In genomic region chr1:39393645-39394044, GRCh38 we compare ENCODE assay signal across 12 cellular contexts.
DNase-seq lines count a peak whose midpoint lies in the region; ATAC-seq, FAIRE-seq and TF ChIP-seq lines count a peak whose summit lies in the region.
"Had no signal": no experiment of that assay in that cellular context is flagged by ENCODE, and none has a peak within 500 bp of the region (broad histone marks: within the 10 kb centered on the region; RNA-seq: fewer than 3 reads in every experiment).

No MANE protein-coding gene starts in this region.

- H3K9me3 ChIP-seq in CD4-positive, alpha-beta memory T cell (ENCODE audit: control insufficient read depth in 1 of 2, low read length in 2 of 2), result no peaks in the 10 kb centered on the region
- no peaks in the 10 kb centered on the region for H3K9me3 ChIP-seq in HUES48 (ENCODE audit: control insufficient read depth, insufficient read depth, low read length)
- no peaks in the 10 kb centered on the region for H3K9me3 ChIP-seq in testis

- no peak for ATAC-seq in effector memory CD8-positive, alpha-beta T cell (replicated peaks)
- no peak for ATAC-seq in GM18858 (IDR thresholded peaks at IDR 0.05; ENCODE audit: unreplicated experiment)

- no peak overlapping the region for H3K27ac ChIP-seq in CD4-positive, alpha-beta memory T cell (ENCODE audit: low read depth, low read length)
- peak overlapping the region; percentile 14 for H3K27ac ChIP-seq in HUES48 (ENCODE audit: low read depth, low read length)
- H3K27ac ChIP-seq in testis, result no peak overlapping the region

- POLR2A ChIA-PET in CD4-positive, alpha-beta memory T cell (lab: Charles Lee; ENCODE audit: partially characterized antibody), result interaction anchor here (2.1 kb wide), 1 partner anchor 15 kb away, joined by 9 read pairs; no protein-coding TSS in a partner anchor

- peak overlapping the region in 5 of 8 donors; percentile 21 to 77 (median 46) for H3K4me3 Mint-ChIP-seq in CD4-positive, alpha-beta memory T cell
- peak overlapping the region; percentile 12 to 38 for H3K4me3 Mint-ChIP-seq in effector memory CD8-positive, alpha-beta T cell
- peak overlapping the region in 1 of 3 experiments; percentile 9 for H3K4me3 Mint-ChIP-seq in nephron

- H3K9ac ChIP-seq in HUES48 (ENCODE audit: low read depth, low read length), result no peak overlapping the region

- H3K36me3 Mint-ChIP-seq in CD4-positive, alpha-beta memory T cell, result peaks cover 29 to 52% of the 10 kb centered on the region in 2 donors
- H3K36me3 Mint-ChIP-seq in effector memory CD8-positive, alpha-beta T cell (ENCODE audit: insufficient read depth), result peaks cover 41% of the 10 kb centered on the region
- H3K36me3 Mint-ChIP-seq in nephron (ENCODE audit: low read depth), result peaks cover 18% of the 10 kb centered on the region

- CTCF ChIA-PET in CD4-positive, alpha-beta memory T cell (lab: Charles Lee; ENCODE audit: partially characterized antibody), result interaction anchor here (5.7 kb wide), 1 partner anchor 17 kb away, joined by 40 read pairs; no protein-coding TSS in a partner anchor

- DNase-seq in CD4-positive, alpha-beta memory T cell, result no peak
- DNase-seq in effector memory CD8-positive, alpha-beta T cell, result no peak
- DNase-seq in GM19239 (ENCODE audit: insufficient read length, low spot score), result no peak
- no peak for DNase-seq in testis
- DNase-seq: GDM1; NCI-H748 treated with DMSO at 0.1 percent for 48 hours; stimulated activated CD4-positive, alpha-beta T cell treated with anti-CD3 and anti-CD28 coated beads, Interleukin-4, amount 100 ng/mL, for 24 hours; stimulated activated naive CD4-positive, alpha-beta T cell treated with Interleukin-2 at 50 U/mL for 16 hours had no signal

- peak overlapping the region in 5 of 7 donors; percentile 49 to 75 (median 70) for H3K27ac Mint-ChIP-seq in CD4-positive, alpha-beta memory T cell
- H3K27ac Mint-ChIP-seq in effector memory CD8-positive, alpha-beta T cell, result peak overlapping the region; percentile 60 to 83
- peak overlapping the region; percentile 92 to 99 (median 96) for H3K27ac Mint-ChIP-seq in nephron

- H3K4me3 ChIP-seq in CD4-positive, alpha-beta memory T cell (ENCODE audit: low read length in 2 of 2), result no peak overlapping the region
- no peak overlapping the region for H3K4me3 ChIP-seq in HUES48 (ENCODE audit: low read depth, low read length)
- H3K4me3 ChIP-seq in testis, result no peak overlapping the region

- FAIRE-seq in GM19239 (lab: Jason Lieb, UNC), result no peak
- FAIRE-seq: bronchial epithelial cell had no signal

- H3K9me3 Mint-ChIP-seq in CD4-positive, alpha-beta memory T cell, result no peaks in the 10 kb centered on the region
- H3K9me3 Mint-ChIP-seq in effector memory CD8-positive, alpha-beta T cell, result no peaks in the 10 kb centered on the region
- H3K9me3 Mint-ChIP-seq in nephron, result no peaks in the 10 kb centered on the region

- H3K4me1 Mint-ChIP-seq in CD4-positive, alpha-beta memory T cell, result peaks cover 61 to 84% (median 76%) of the 10 kb centered on the region in 4 donors
- H3K4me1 Mint-ChIP-seq in effector memory CD8-positive, alpha-beta T cell (ENCODE audit: low read depth in 2 of 2), result peaks cover 45 to 70% of the 10 kb centered on the region in 2 donors
- H3K4me1 Mint-ChIP-seq in nephron, result peaks cover 81% of the 10 kb centered on the region

- H3K4me1 ChIP-seq in CD4-positive, alpha-beta memory T cell (ENCODE audit: insufficient read depth, low read length), result peaks cover 80% of the 10 kb centered on the region
- peaks cover 41% of the 10 kb centered on the region; the same call in 1 of the 2 replicates for H3K4me1 ChIP-seq in HUES48 (ENCODE audit: control insufficient read depth, insufficient read depth, low read length)
- peaks cover 50% of the 10 kb centered on the region for H3K4me1 ChIP-seq in testis

- TF ChIP-seq CTCF in nephron (IDR thresholded peaks at IDR 0.05; ENCODE audit: unreplicated experiment in 3 of 3) (no peak), testis (IDR thresholded peaks at IDR 0.05) (no peak)

- 85 to 97% methylated on average over 11 of the region's 11 CpGs for WGBS in testis, 2 donors

- intact Hi-C loops in CD4-positive, alpha-beta memory T cell (cut with micrococcal nuclease), result no loop called here
- intact Hi-C loops in testis (cut with DNase I; ENCODE audit: low total_unique reads), result no loop called here

- TF ChIP-seq POLR2A in testis (IDR thresholded peaks at IDR 0.05), result no peak

- peaks cover 21% of the 10 kb centered on the region for H3K36me3 ChIP-seq in CD4-positive, alpha-beta memory T cell (ENCODE audit: insufficient read depth, low read length)
- peaks cover 15% of the 10 kb centered on the region for H3K36me3 ChIP-seq in HUES48 (ENCODE audit: control insufficient read depth, insufficient read depth, low read length)
- H3K36me3 ChIP-seq in testis (ENCODE audit: low read depth, missing control alignments), result no peaks in the 10 kb centered on the region

- H3K27me3 ChIP-seq in CD4-positive, alpha-beta memory T cell (ENCODE audit: insufficient read depth, low read length), result no peaks in the 10 kb centered on the region
- H3K27me3 ChIP-seq in HUES48 (ENCODE audit: control insufficient read depth, insufficient read depth, low read length) (no peaks in the 10 kb centered on the region), testis (no peaks in the 10 kb centered on the region)

- H3K27me3 Mint-ChIP-seq in CD4-positive, alpha-beta memory T cell, result no peaks in the 10 kb centered on the region
- no peaks in the 10 kb centered on the region for H3K27me3 Mint-ChIP-seq in effector memory CD8-positive, alpha-beta T cell
- H3K27me3 Mint-ChIP-seq in nephron (ENCODE audit: low read depth), result no peaks in the 10 kb centered on the region
